25 cellular contexts compared by ENCODE assay signal in genomic region chr12:129372876-129373275, GRCh38.
"Had no signal": no experiment of that assay in that cellular context is flagged by ENCODE, and none has a peak within 500 bp of the region (broad histone marks: within the 10 kb centered on the region; RNA-seq: fewer than 3 reads in every experiment).

No MANE protein-coding gene starts in this region.

- H3K4me3 ChIP-seq: dorsolateral prefrontal cortex, gastroesophageal sphincter, heart left ventricle, lung, neural progenitor cell, stomach, thyroid gland, upper lobe of left lung, uterus had no signal

- H3K27me3 ChIP-seq: foreskin keratinocyte, neural progenitor cell, stomach, thyroid gland, upper lobe of left lung, uterus had no signal

- DNase-seq: dorsolateral prefrontal cortex; effector CD4-positive, alpha-beta T cell; endodermal cell; foreskin keratinocyte; heart left ventricle; hippocampal formation; left cardiac atrium; left ventricle myocardium superior; naive thymus-derived CD4-positive, alpha-beta T cell; stimulated activated CD4-positive, alpha-beta T cell treated with anti-CD3 and anti-CD28 coated beads, Interleukin-2, amount 100 ng/mL, for 24 hours; stimulated activated CD4-positive, alpha-beta T cell treated with anti-CD3 and anti-CD28 coated beads, Interleukin-4, amount 100 ng/mL, for 24 hours; stimulated activated naive CD4-positive, alpha-beta T cell treated with Interleukin-2 at 50 U/mL for 16 hours; stomach; thyroid gland; uterus had no signal

- FAIRE-seq: islet of Langerhans had no signal

- H3K79me2 ChIP-seq: parathyroid adenoma had no signal

- H2AFZ ChIP-seq: neural progenitor cell, parathyroid adenoma had no signal

- H3K9me3 ChIP-seq: thyroid gland, upper lobe of left lung, uterus had no signal

- H3K27ac ChIP-seq: dorsolateral prefrontal cortex, epithelial cell of prostate, foreskin keratinocyte, gastroesophageal sphincter, heart left ventricle, neural progenitor cell, parathyroid adenoma, stomach, thyroid gland, upper lobe of left lung, uterus had no signal

- H3K36me3 ChIP-seq: gastroesophageal sphincter, heart left ventricle, neural progenitor cell, stomach, thyroid gland, upper lobe of left lung, uterus had no signal

- H3K4me2 ChIP-seq: neural progenitor cell had no signal

- H3K9ac ChIP-seq: neural progenitor cell, parathyroid adenoma had no signal

- H3K4me1 ChIP-seq: foreskin keratinocyte, gastroesophageal sphincter, heart left ventricle, neural progenitor cell, parathyroid adenoma, stomach, thyroid gland, upper lobe of left lung, uterus had no signal

- ATAC-seq: esophagus mucosa; foreskin keratinocyte; gastroesophageal sphincter; heart left ventricle; left cardiac atrium; left ventricle myocardium superior; naive thymus-derived CD4-positive, alpha-beta T cell; sciatic nerve; stimulated activated effector memory CD8-positive, alpha-beta T cell treated with anti-CD3 and anti-CD28 coated beads, Interleukin-12 subunit alpha, Interleukin-12 subunit beta, amount 100 ng/mL, for 72 hours had no signal
